In the genomic region with DNA sequence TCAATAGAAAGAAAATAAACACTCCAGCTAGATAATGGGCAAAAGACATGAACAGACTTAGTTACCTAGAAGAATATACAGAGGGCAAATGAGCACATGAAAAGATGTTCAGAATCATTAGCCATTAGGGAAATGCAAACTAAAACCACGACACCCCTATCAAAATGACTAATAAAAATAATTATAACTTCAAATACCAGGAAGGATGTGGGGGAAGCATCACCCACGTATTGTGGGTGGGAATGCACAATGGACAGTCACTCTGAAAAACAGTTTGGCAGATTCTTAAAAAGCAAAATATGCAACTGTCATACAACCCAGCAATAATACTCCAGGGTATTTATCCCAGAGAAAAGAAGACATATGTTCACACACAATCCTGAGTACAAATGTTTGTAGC, we compare ENCODE assay signal across 29 cellular contexts.
"Had no signal": no experiment of that assay in that cellular context is flagged by ENCODE, and none has a peak within 500 bp of the region (broad histone marks: within the 10 kb centered on the region; RNA-seq: fewer than 3 reads in every experiment).

No MANE protein-coding gene starts in this region.

- H3K27me3 ChIP-seq: adrenal gland, foreskin keratinocyte, heart left ventricle, right atrium auricular region, upper lobe of left lung, vagina had no signal

- H3K36me3 ChIP-seq: adrenal gland, heart left ventricle, lower lobe of right lung, right atrium auricular region, spleen, upper lobe of left lung, vagina, WERI-Rb-1 had no signal

- FAIRE-seq: kidney had no signal

- ATAC-seq: activated CD4-positive, CD25-positive, alpha-beta regulatory T cell treated with anti-CD3 and anti-CD28 coated beads, Interleukin-2, amount 50 U/mL, for 24 hours; activated naive CD4-positive, alpha-beta T cell treated with anti-CD3 and anti-CD28 coated beads, Interleukin-2, amount 50 U/mL, for 72 hours; effector memory CD8-positive, alpha-beta T cell; esophagus mucosa; foreskin keratinocyte; lower lobe of right lung; mucosa of descending colon; natural killer cell treated with Interleukin-12 subunit alpha and Interleukin-12 subunit beta and Interleukin-15 and Interleukin-18, amount 100 ng/mL, for 72 hours had no signal

- H3K4me1 ChIP-seq: adrenal gland, foreskin keratinocyte, lower lobe of right lung, right atrium auricular region, spleen, upper lobe of left lung, vagina had no signal

- H3K4me3 Mint-ChIP-seq: activated CD4-positive, alpha-beta memory T cell treated with anti-CD3 and anti-CD28 coated beads for 36 hours; brain; effector memory CD8-positive, alpha-beta T cell; immature natural killer cell; natural killer cell treated with Interleukin-12 subunit alpha and Interleukin-12 subunit beta and Interleukin-15 and Interleukin-18, amount 100 ng/mL, for 72 hours; stimulated activated naive CD8-positive, alpha-beta T cell treated with anti-CD3 and anti-CD28 coated beads, Interleukin-15, Interleukin-2, amounts not matched to agents 100 ng/mL and 50 ng/mL, for 24 hours; T-helper 1 cell treated with Interleukin-12 subunit alpha and Interleukin-12 subunit beta and Interleukin-4 antibody, amounts not matched to agents 30 μg/mL and 1 μg/mL, for 36 hours had no signal

- DNase-seq: activated CD4-positive, alpha-beta memory T cell treated with anti-CD3 and anti-CD28 coated beads for 36 hours; activated CD4-positive, alpha-beta T cell treated with anti-CD3 and anti-CD28 coated beads for 48 hours; activated naive CD4-positive, alpha-beta T cell; activated T-cell treated with anti-CD3 and anti-CD28 coated beads, Interleukin-2, amount 50 U/mL, for 48 hours; adrenal gland; aorta; effector memory CD8-positive, alpha-beta T cell; foreskin keratinocyte; hypothalamus; immature natural killer cell; kidney; lower lobe of right lung; mucosa of descending colon; spleen; substantia nigra; T-helper 9 cell; upper lobe of left lung; WERI-Rb-1 had no signal

- H3K27ac ChIP-seq: adrenal gland, coronary artery, foreskin keratinocyte, lower lobe of right lung, right atrium auricular region, spleen, upper lobe of left lung, vagina, WERI-Rb-1 had no signal

- H3K27ac Mint-ChIP-seq: activated CD4-positive, alpha-beta memory T cell treated with anti-CD3 and anti-CD28 coated beads for 36 hours; activated naive CD4-positive, alpha-beta T cell treated with anti-CD3 and anti-CD28 coated beads, Interleukin-2, amount 50 U/mL, for 72 hours; effector memory CD8-positive, alpha-beta T cell; immature natural killer cell; natural killer cell treated with Interleukin-12 subunit alpha and Interleukin-12 subunit beta and Interleukin-15 and Interleukin-18, amount 100 ng/mL, for 72 hours; stimulated activated naive CD8-positive, alpha-beta T cell treated with anti-CD3 and anti-CD28 coated beads, Interleukin-15, Interleukin-2, amounts not matched to agents 100 ng/mL and 50 ng/mL, for 24 hours; T-helper 1 cell treated with Interleukin-12 subunit alpha and Interleukin-12 subunit beta and Interleukin-4 antibody, amounts not matched to agents 30 μg/mL and 1 μg/mL, for 36 hours had no signal

- H3K4me3 ChIP-seq: adrenal gland, coronary artery, heart left ventricle, lower lobe of right lung, mucosa of descending colon, right atrium auricular region, spleen, upper lobe of left lung, vagina had no signal
